ENCODE assay signal across 9 cellular contexts in genomic region chr3:30282052-30282708, GRCh38.
A peak's percentile ranks its signal among the peaks of the same experiment; 100 is the strongest.
DNase-seq lines count a peak whose midpoint lies in the region; ATAC-seq, FAIRE-seq and TF ChIP-seq lines count a peak whose summit lies in the region.
"Had no signal": no experiment of that assay in that cellular context is flagged by ENCODE, and none has a peak within 500 bp of the region (broad histone marks: within the 10 kb centered on the region; RNA-seq: fewer than 3 reads in every experiment).

No MANE protein-coding gene starts in this region.

- peak overlapping the region; percentile 70 for H3K4me2 ChIP-seq in mammary epithelial cell (ENCODE audit: insufficient read depth, low read depth, low read length)
- H3K4me2 ChIP-seq in keratinocyte (ENCODE audit: control insufficient read depth, extremely low read depth, insufficient read depth, low read depth, low read length): peak overlapping the region; percentile 46

- H4K20me1 ChIP-seq in mammary epithelial cell (ENCODE audit: insufficient read depth, low read length) (no peaks in the 10 kb centered on the region), keratinocyte (ENCODE audit: control insufficient read depth, extremely low read depth, insufficient read depth, low read length) (no peaks in the 10 kb centered on the region)

- no peak overlapping the region for H2AFZ ChIP-seq in mammary epithelial cell (ENCODE audit: low read depth, low read length)
- H2AFZ ChIP-seq in keratinocyte (ENCODE audit: control insufficient read depth, low read length): peak overlapping the region; percentile 44

- no peaks in the 10 kb centered on the region for H3K36me3 ChIP-seq in HUES6 (ENCODE audit: control insufficient read depth, insufficient read depth, low read length)
- H3K36me3 ChIP-seq in mammary epithelial cell (ENCODE audit: insufficient read depth, low read length): no peaks in the 10 kb centered on the region
- H3K36me3 ChIP-seq in keratinocyte (ENCODE audit: control insufficient read depth in 2 of 2, extremely low read depth in 1 of 2, insufficient read depth in 2 of 2, low read length in 2 of 2): no peaks in the 10 kb centered on the region
- H3K36me3 ChIP-seq: heart left ventricle had no signal

- dilution Hi-C loops in mammary epithelial cell (cut with HindIII; ENCODE audit: low sequenced_read_pairs) (no loop called here), keratinocyte (cut with MboI; ENCODE audit: extremely low pct_ligation_motif_present, low sequenced_read_pairs) (no loop called here)

- H3K4me3 ChIP-seq in AG04450 (ENCODE audit: low read depth, low read length) (no peak overlapping the region), HUES6 (ENCODE audit: low read depth, low read length) (no peak overlapping the region), mammary epithelial cell (replicated peaks in 1 of 3; ENCODE audit: insufficient read depth in 1 of 3, low read depth in 2 of 3, low read length in 3 of 3) (no peak overlapping the region), keratinocyte (ENCODE audit: control insufficient read depth in 2 of 3, extremely low read depth in 1 of 3, insufficient read depth in 2 of 3, low read depth in 1 of 3, low read length in 3 of 3) (peak overlapping the region in 1 of 3 experiments; percentile 13)
- H3K4me3 ChIP-seq: heart left ventricle had no signal

- no TSS peak for BruUV-seq in mammary epithelial cell (replicated peaks; lab: Mats Ljungman, UMichigan)

- intact Hi-C loops in mammary epithelial cell (cut with micrococcal nuclease): loop anchor here (10.0 kb wide), 1 partner anchor 323 kb away; the partner anchor contains the start of gene TGFBR2

- no peak for ATAC-seq in HG03095 (IDR thresholded peaks at IDR 0.05; ENCODE audit: unreplicated experiment)

- H3K9me1 ChIP-seq in keratinocyte (ENCODE audit: control insufficient read depth, extremely low read depth, insufficient read depth, low read length): no peaks in the 10 kb centered on the region

- no peaks in the 10 kb centered on the region for H3K9me3 ChIP-seq in AG04450 (ENCODE audit: control insufficient read depth, insufficient read depth, low read length)
- H3K9me3 ChIP-seq in HUES6 (ENCODE audit: control insufficient read depth, insufficient read depth, low read depth, low read length): peaks cover 31% of the 10 kb centered on the region
- peaks cover 9% of the 10 kb centered on the region for H3K9me3 ChIP-seq in mammary epithelial cell (replicated peaks; ENCODE audit: insufficient read depth, low read length)
- peaks cover 2% of the 10 kb centered on the region for H3K9me3 ChIP-seq in keratinocyte (ENCODE audit: control insufficient read depth, low read depth, low read length)

- H3K9ac ChIP-seq in HUES6 (ENCODE audit: low read length) (peak overlapping the region; percentile 9), mammary epithelial cell (ENCODE audit: insufficient read depth, low read length) (peak overlapping the region; percentile 1), keratinocyte (ENCODE audit: control insufficient read depth, extremely low read depth, insufficient read depth, low read length) (no peak overlapping the region)

- H3K27ac ChIP-seq in AG04450 (ENCODE audit: low read depth, low read length) (no peak overlapping the region), HUES6 (ENCODE audit: low read depth, low read length) (peak overlapping the region; percentile 61; the same call in 1 of the 2 replicates), mammary epithelial cell (ENCODE audit: insufficient read depth, low read depth, low read length) (peak overlapping the region; percentile 71), keratinocyte (ENCODE audit: control insufficient read depth, insufficient read depth, low read length) (peak overlapping the region; percentile 44)

- no peaks in the 10 kb centered on the region for H3K79me2 ChIP-seq in mammary epithelial cell (ENCODE audit: insufficient read depth, low read length)
- no peaks in the 10 kb centered on the region for H3K79me2 ChIP-seq in keratinocyte (ENCODE audit: control insufficient read depth, insufficient read depth, low read length)

- H3K27me3 ChIP-seq in AG04450 (ENCODE audit: control insufficient read depth, insufficient read depth, low read length): no peaks in the 10 kb centered on the region
- H3K27me3 ChIP-seq in HUES6 (ENCODE audit: control insufficient read depth, insufficient read depth, low read length): no peaks in the 10 kb centered on the region
- H3K27me3 ChIP-seq in mammary epithelial cell (ENCODE audit: insufficient read depth, low read length): no peaks in the 10 kb centered on the region
- no peaks in the 10 kb centered on the region for H3K27me3 ChIP-seq in keratinocyte (ENCODE audit: control insufficient read depth, extremely low read depth, insufficient read depth, low read length)
- H3K27me3 ChIP-seq: heart left ventricle had no signal

- H3K4me1 ChIP-seq in HUES6 (ENCODE audit: control insufficient read depth, insufficient read depth, low read length) (peaks cover 6% of the 10 kb centered on the region), mammary epithelial cell (ENCODE audit: insufficient read depth, low read length) (peaks cover 42% of the 10 kb centered on the region), keratinocyte (ENCODE audit: control insufficient read depth, extremely low read depth, insufficient read depth, low read length) (peaks cover 33% of the 10 kb centered on the region)

- 10% methylated on average over 3 of the region's 3 CpGs for WGBS in mammary epithelial cell (ENCODE audit: low coverage, missing lambda C conversion rate)

- TF ChIP-seq CTCF in AG04450 (IDR thresholded peaks at IDR 0.05; ENCODE audit: low read depth, low read length): no peak
- TF ChIP-seq CTCF in mammary epithelial cell (conservative IDR thresholded peaks at IDR 0.05 in 1 of 2, IDR thresholded peaks at IDR 0.05 in 1 of 2; ENCODE audit: extremely low read depth in 1 of 2, insufficient read depth in 1 of 2, low read depth in 1 of 2, low read length in 2 of 2): peak in 1 of 2 donors; percentile 1
- no peak for TF ChIP-seq CTCF in keratinocyte (optimal IDR thresholded peaks at IDR 0.05 in 1 of 3, IDR thresholded peaks at IDR 0.05 in 1 of 3, conservative IDR thresholded peaks at IDR 0.05 in 1 of 3; ENCODE audit: extremely low read depth in 1 of 3, insufficient read depth in 2 of 3, low read length in 3 of 3)

- in situ Hi-C loops in mammary epithelial cell (cut with MboI; ENCODE audit: low sequenced_read_pairs in 2 of 2): no loop called here

- CTCF ChIA-PET in AG04450 (lab: Charles Lee): no interaction called here
- CTCF ChIA-PET in mammary epithelial cell (lab: Charles Lee; ENCODE audit: low non-redundant PET): no interaction called here

- POLR2A ChIA-PET in AG04450 (lab: Yijun Ruan, JAX): no interaction called here

- peak; percentile 51 for DNase-seq in AG04450 (ENCODE audit: low read depth, low spot score)
- peak; percentile 85 for DNase-seq in mammary epithelial cell
- DNase-seq in keratinocyte (ENCODE audit: low read depth, low spot score): no peak
- DNase-seq in HuH-7.5 (ENCODE audit: low spot score): no peak
- no peak for DNase-seq in activated CD4-positive, alpha-beta T cell treated with anti-CD3 and anti-CD28 coated beads, Interleukin-2, amount 50 U/mL, for 4 hours
- DNase-seq in activated CD8-positive, alpha-beta memory T cell treated with anti-CD3 and anti-CD28 coated beads, Interleukin-2, amount 50 U/mL, for 48 hours: no peak

- peak; percentile 94 for FAIRE-seq in keratinocyte (lab: Jason Lieb, UNC)

Comparison
In these comparisons a context has a peak if more than half of its experiments do, and no peak if none do; other contexts are left out.
1. DNase-seq: peak in AG04450 (single experiment) and mammary epithelial cell (single experiment); none in keratinocyte (single experiment), HuH-7.5 (single experiment), activated CD4-positive, alpha-beta T cell treated with anti-CD3 and anti-CD28 coated beads, Interleukin-2, amount 50 U/mL, for 4 hours (0 of 2) and activated CD8-positive, alpha-beta memory T cell treated with anti-CD3 and anti-CD28 coated beads, Interleukin-2, amount 50 U/mL, for 48 hours (single experiment).